ENCODE assay signal across 12 cellular contexts in the genomic region with DNA sequence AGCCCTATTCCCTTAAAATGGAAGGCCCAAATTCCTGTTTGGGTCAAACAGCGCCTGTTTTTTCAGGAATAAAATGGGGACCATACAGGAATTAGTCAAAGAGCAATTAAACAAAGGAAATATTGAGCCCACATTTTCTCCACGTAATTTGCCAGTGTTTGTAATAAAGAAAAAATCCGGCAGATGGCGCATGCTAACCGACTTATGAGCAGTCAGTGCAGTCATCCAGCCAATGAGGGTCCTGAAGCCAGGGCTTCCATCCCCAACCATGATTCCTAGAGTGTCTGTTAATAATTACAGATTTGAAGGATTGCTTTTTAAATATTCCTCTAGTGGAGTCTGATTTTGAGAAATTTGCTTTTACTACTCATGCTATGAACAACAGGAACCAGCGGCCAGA.
A peak's percentile ranks its signal among the peaks of the same experiment; 100 is the strongest.
DNase-seq lines count a peak whose midpoint lies in the region; ATAC-seq, FAIRE-seq and TF ChIP-seq lines count a peak whose summit lies in the region.
"Had no signal": no experiment of that assay in that cellular context is flagged by ENCODE, and none has a peak within 500 bp of the region (broad histone marks: within the 10 kb centered on the region; RNA-seq: fewer than 3 reads in every experiment).

No MANE protein-coding gene starts in this region.

- no peak overlapping the region for H3K4me2 ChIP-seq in neuronal stem cell (ENCODE audit: insufficient read depth, low read length, poor library complexity, severe bottlenecking)
- H3K4me2 ChIP-seq: BLaER1, SK-N-SH had no signal

- no peak overlapping the region for H2AK5ac ChIP-seq in neuronal stem cell (ENCODE audit: low read depth, low read length)

- no peak overlapping the region for H3K4me3 Mint-ChIP-seq in activated CD4-positive, alpha-beta T cell treated with anti-CD3 and anti-CD28 coated beads, Interleukin-2, amount 10 ng/mL, durations not matched to agents 24 days and 14 days

- H3K18ac ChIP-seq in neuronal stem cell (ENCODE audit: low read length) = no peak overlapping the region

- no peaks in the 10 kb centered on the region for H3K36me3 Mint-ChIP-seq in activated CD4-positive, alpha-beta T cell treated with anti-CD3 and anti-CD28 coated beads, Interleukin-2, amount 10 ng/mL, durations not matched to agents 24 days and 14 days (ENCODE audit: low read depth)

- H3K4me1 ChIP-seq in neuronal stem cell (ENCODE audit: control insufficient read depth in 2 of 2, insufficient read depth in 1 of 2, low read depth in 1 of 2, low read length in 2 of 2) = no peaks in the 10 kb centered on the region
- H3K4me1 ChIP-seq: BLaER1 had no signal

- peaks cover 6% of the 10 kb centered on the region for H3K4me1 Mint-ChIP-seq in activated CD4-positive, alpha-beta T cell treated with anti-CD3 and anti-CD28 coated beads, Interleukin-2, amount 10 ng/mL, durations not matched to agents 24 days and 14 days

- DNase-seq in activated CD4-positive, alpha-beta T cell treated with anti-CD3 and anti-CD28 coated beads, Interleukin-2, amount 10 ng/mL, durations not matched to agents 24 days and 14 days = peak; percentile 58
- no peak for DNase-seq in activated CD4-positive, alpha-beta T cell treated with anti-CD3 and anti-CD28 coated beads, Interleukin-2, amount 50 U/mL, for 1 hour
- DNase-seq in HCEC 1CT (peak; percentile 1), bronchial epithelial cell (ENCODE audit: low read depth) (no peak), neuronal stem cell (ENCODE audit: low spot score) (peak; percentile 3), Right ventricle myocardium superior (no peak), NCI-H1048 (lab: John Stamatoyannopoulos, UW) (no peak)
- DNase-seq: mammary epithelial cell, NCI-H187, SK-N-SH had no signal

- FAIRE-seq in bronchial epithelial cell (lab: Jason Lieb, UNC) = no peak

- H3K4me3 ChIP-seq in bronchial epithelial cell (ENCODE audit: low read depth, low read length) (no peak overlapping the region), neuronal stem cell (ENCODE audit: low read length in 2 of 2) (no peak overlapping the region)
- H3K4me3 ChIP-seq: BLaER1 had no signal

- ATAC-seq in Right ventricle myocardium superior (ENCODE audit: poor library complexity) = no peak
- ATAC-seq in GM21515 (IDR thresholded peaks at IDR 0.05; ENCODE audit: unreplicated experiment) = no peak

- intact Hi-C loops in activated CD4-positive, alpha-beta T cell treated with anti-CD3 and anti-CD28 coated beads, Interleukin-2, amount 10 ng/mL, durations not matched to agents 24 days and 14 days (cut with micrococcal nuclease) = no loop called here
- intact Hi-C loops in Right ventricle myocardium superior (cut with DNase I) = no loop called here

- H3K14ac ChIP-seq in neuronal stem cell (ENCODE audit: low read length) = no peak overlapping the region

- H3K79me1 ChIP-seq in neuronal stem cell (ENCODE audit: low read depth, low read length) = no peaks in the 10 kb centered on the region

- WGBS in neuronal stem cell (ENCODE audit: extremely low coverage in 2 of 2, insufficient read length in 2 of 2, insufficient replicate concordance in 1 of 2), 2 donors = no CpG with 5 or more reads among the region's 6 CpGs

- no peak overlapping the region for H4K91ac ChIP-seq in neuronal stem cell (ENCODE audit: low read depth, low read length, poor library complexity)

- H3K4ac ChIP-seq in neuronal stem cell (ENCODE audit: low read length) = no peak overlapping the region

- no peak overlapping the region for H2AFZ ChIP-seq in neuronal stem cell (ENCODE audit: low read length)

- no peaks in the 10 kb centered on the region for H3K9me3 Mint-ChIP-seq in activated CD4-positive, alpha-beta T cell treated with anti-CD3 and anti-CD28 coated beads, Interleukin-2, amount 10 ng/mL, durations not matched to agents 24 days and 14 days

- H3K27me3 Mint-ChIP-seq in activated CD4-positive, alpha-beta T cell treated with anti-CD3 and anti-CD28 coated beads, Interleukin-2, amount 10 ng/mL, durations not matched to agents 24 days and 14 days = no peaks in the 10 kb centered on the region

- no peak overlapping the region for H2BK120ac ChIP-seq in neuronal stem cell (ENCODE audit: low read depth, low read length)

- H3K27me3 ChIP-seq in bronchial epithelial cell (ENCODE audit: control insufficient read depth, insufficient read depth, low read length) (no peaks in the 10 kb centered on the region), neuronal stem cell (ENCODE audit: control insufficient read depth in 3 of 3, insufficient read depth in 3 of 3, low read depth in 1 of 3, low read length in 3 of 3) (no peaks in the 10 kb centered on the region)
- H3K27me3 ChIP-seq: BLaER1 had no signal

- no peak overlapping the region for H3K27ac ChIP-seq in neuronal stem cell (replicated peaks; ENCODE audit: low read length)
- H3K27ac ChIP-seq: BLaER1 had no signal

- peak; percentile 25 for TF ChIP-seq CTCF in bronchial epithelial cell (IDR thresholded peaks at IDR 0.05; ENCODE audit: insufficient read depth, low read length, severe bottlenecking)

- H3K9me3 ChIP-seq in neuronal stem cell (replicated peaks in 1 of 2; ENCODE audit: control insufficient read depth in 2 of 2, insufficient read depth in 1 of 2, low read depth in 1 of 2, low read length in 2 of 2) = no peaks in the 10 kb centered on the region
- H3K9me3 ChIP-seq: BLaER1, SK-N-SH had no signal

- H3K9ac ChIP-seq in neuronal stem cell (ENCODE audit: low read depth, low read length, poor library complexity) = no peak overlapping the region
- H3K9ac ChIP-seq: BLaER1, SK-N-SH had no signal

- no peak overlapping the region for H2BK5ac ChIP-seq in neuronal stem cell (ENCODE audit: low read length)

- H3K27ac Mint-ChIP-seq in activated CD4-positive, alpha-beta T cell treated with anti-CD3 and anti-CD28 coated beads, Interleukin-2, amount 10 ng/mL, durations not matched to agents 24 days and 14 days = no peak overlapping the region

- no peak overlapping the region for H2BK15ac ChIP-seq in neuronal stem cell (ENCODE audit: low read length)

- H2BK12ac ChIP-seq in neuronal stem cell (ENCODE audit: low read length) = no peak overlapping the region

- no peak overlapping the region for H4K8ac ChIP-seq in neuronal stem cell (ENCODE audit: low read depth, low read length)

- H3K36me3 ChIP-seq in bronchial epithelial cell (ENCODE audit: control insufficient read depth, insufficient read depth, low read length) = no peaks in the 10 kb centered on the region
- no peaks in the 10 kb centered on the region for H3K36me3 ChIP-seq in neuronal stem cell (replicated peaks in 1 of 2; ENCODE audit: control insufficient read depth in 2 of 2, insufficient read depth in 2 of 2, low read length in 2 of 2)
- H3K36me3 ChIP-seq: BLaER1 had no signal

- H3K23ac ChIP-seq in neuronal stem cell (ENCODE audit: low read depth, low read length, poor library complexity) = no peak overlapping the region

Comparison
In these comparisons a context has a peak if more than half of its experiments do, and no peak if none do; other contexts are left out.
1. DNase-seq: peak in activated CD4-positive, alpha-beta T cell treated with anti-CD3 and anti-CD28 coated beads, Interleukin-2, amount 10 ng/mL, durations not matched to agents 24 days and 14 days (single experiment), HCEC 1CT (single experiment) and neuronal stem cell (single experiment); none in activated CD4-positive, alpha-beta T cell treated with anti-CD3 and anti-CD28 coated beads, Interleukin-2, amount 50 U/mL, for 1 hour (single experiment), bronchial epithelial cell (single experiment), Right ventricle myocardium superior (single experiment) and NCI-H1048 (single experiment).